1 cellular context compared by ENCODE assay signal in the genomic region with DNA sequence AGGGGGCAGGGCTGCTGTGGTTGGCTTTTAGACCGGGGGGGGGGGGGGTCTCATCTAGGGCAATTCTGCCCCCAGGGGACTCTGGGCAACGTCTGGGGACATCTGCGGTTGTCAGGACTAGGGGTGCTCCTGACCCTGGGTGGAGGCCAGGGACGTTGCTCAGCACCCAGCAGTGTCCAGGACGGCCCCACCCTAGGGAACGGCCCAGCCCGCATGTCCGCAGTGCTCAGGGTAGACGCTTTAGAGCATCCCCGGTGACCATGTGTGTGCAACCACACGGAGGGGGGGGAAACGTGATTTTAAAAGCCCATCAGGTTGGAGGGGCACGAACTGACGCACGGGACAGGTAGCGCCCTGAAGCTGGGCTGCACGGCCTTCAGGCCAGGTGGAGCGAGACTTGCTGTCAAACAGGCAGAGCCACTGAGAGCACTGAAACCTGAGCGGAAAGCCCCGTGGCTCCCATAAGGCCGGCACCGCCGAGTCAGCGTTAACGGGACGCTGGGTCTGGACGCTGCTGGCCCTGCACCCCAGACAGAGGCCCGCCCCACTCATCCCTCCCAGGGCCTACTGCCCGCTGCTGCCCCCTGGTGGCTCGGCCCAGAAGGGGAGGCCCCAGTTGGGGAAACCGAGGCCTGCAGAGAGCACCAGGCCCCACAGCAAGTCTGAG.
TF ChIP-seq lines count a peak whose summit lies in the region.

No MANE protein-coding gene starts in this region.

TF ChIP-seq in HCT116, 20 proteins besides CTCF, POLR2A, EP300 and RAD21 (continued from another document):
- no peak for TF ChIP-seq JUND (IDR thresholded peaks at IDR 0.05)
- TF ChIP-seq, protein P1, sequence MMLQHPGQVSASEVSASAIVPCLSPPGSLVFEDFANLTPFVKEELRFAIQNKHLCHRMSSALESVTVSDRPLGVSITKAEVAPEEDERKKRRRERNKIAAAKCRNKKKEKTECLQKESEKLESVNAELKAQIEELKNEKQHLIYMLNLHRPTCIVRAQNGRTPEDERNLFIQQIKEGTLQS (IDR thresholded peaks at IDR 0.05): no peak
